ENCODE assay signal across 15 cellular contexts in the genomic region with DNA sequence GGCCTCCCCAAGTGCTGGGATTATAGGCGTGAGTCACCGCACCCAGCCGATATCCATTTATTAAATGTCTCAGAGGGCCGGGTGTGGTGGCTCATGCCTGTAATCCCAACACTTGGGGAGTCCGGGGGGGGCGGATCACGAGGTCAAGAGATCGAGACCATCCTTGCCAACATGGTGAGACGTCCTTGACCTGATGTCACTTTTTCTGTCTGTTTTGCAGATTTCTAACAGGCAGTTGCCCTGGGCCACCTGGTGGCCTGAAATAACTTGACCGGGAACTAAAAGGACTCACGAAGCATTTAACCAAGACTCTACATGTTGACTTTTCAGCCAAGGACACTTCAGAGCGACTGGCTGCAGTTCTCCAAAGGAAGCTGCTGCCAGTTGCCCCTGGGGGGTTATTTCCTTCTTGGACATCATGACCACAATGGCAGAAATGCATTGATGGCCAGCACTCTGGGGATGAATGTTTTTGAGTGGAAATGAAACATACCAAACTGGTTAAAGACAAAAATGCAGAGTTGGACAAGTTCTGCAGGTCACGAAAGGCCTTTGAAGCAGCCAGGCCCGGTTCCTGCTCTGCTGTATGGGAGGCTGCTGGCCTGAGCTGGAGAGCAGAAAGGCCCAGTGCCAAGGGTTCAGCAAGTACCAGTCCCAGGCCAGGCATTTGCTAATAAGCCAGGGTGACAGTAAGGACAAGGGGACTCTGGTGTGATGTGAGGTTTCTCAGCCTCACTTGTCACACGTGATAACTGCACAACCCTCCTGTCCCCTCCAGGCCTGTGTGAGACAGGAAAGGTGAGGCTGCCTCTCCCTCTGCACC. TPM values are rescaled to one million over a fixed set of nuclear protein-coding genes. Genes with fewer than 3 reads are reported as not detected.
DNase-seq lines count a peak whose midpoint lies in the region; ATAC-seq and TF ChIP-seq lines count a peak whose summit lies in the region.
"Had no signal": no experiment of that assay in that cellular context is flagged by ENCODE, and none has a peak within 500 bp of the region (broad histone marks: within the 10 kb centered on the region; RNA-seq: fewer than 3 reads in every experiment).

No MANE protein-coding gene starts in this region.

- H3K27me3 ChIP-seq in left lung (no peaks in the 10 kb centered on the region), upper lobe of right lung (no peaks in the 10 kb centered on the region)

- no peaks in the 10 kb centered on the region for H3K9me3 ChIP-seq in left lung
- H3K9me3 ChIP-seq in upper lobe of right lung, result no peaks in the 10 kb centered on the region

- TF ChIP-seq CTCF in cardiac fibroblast (IDR thresholded peaks at IDR 0.05; ENCODE audit: low read depth, low read length) (peak; percentile 13), left lung (IDR thresholded peaks at IDR 0.05) (no peak), upper lobe of right lung (IDR thresholded peaks at IDR 0.05) (peak; percentile 18)

- no peaks in the 10 kb centered on the region for H3K36me3 ChIP-seq in left lung
- H3K36me3 ChIP-seq in upper lobe of right lung, result no peaks in the 10 kb centered on the region

- intact Hi-C loops in Right ventricle myocardium superior (cut with DNase I) (no loop called here), cardiac septum (cut with DNase I) (no loop called here), left lung (cut with DNase I) (no loop called here), upper lobe of right lung (cut with DNase I) (no loop called here)

- H3K27ac ChIP-seq in left lung (no peak overlapping the region), upper lobe of right lung (peak overlapping the region; percentile 26)

- H3K4me3 ChIP-seq in cardiac fibroblast (replicated peaks in 1 of 2; ENCODE audit: low read depth in 2 of 2, low read length in 2 of 2) (no peak overlapping the region), left lung (no peak overlapping the region), upper lobe of right lung (no peak overlapping the region)

- H3K4me1 ChIP-seq in left lung (no peaks in the 10 kb centered on the region), upper lobe of right lung (no peaks in the 10 kb centered on the region)

- no peak for DNase-seq in Right ventricle myocardium superior
- no peak for DNase-seq in cardiac septum (ENCODE audit: low spot score)
- DNase-seq in cardiac fibroblast (ENCODE audit: low read depth in 2 of 2), result no peak
- DNase-seq in left lung, result peak in 1 of 2 donors; percentile 43
- no peak for DNase-seq in upper lobe of right lung
- DNase-seq in activated T-cell treated with anti-CD3 and anti-CD28 coated beads, Interleukin-2, amount 50 U/mL, for 1 hour, result no peak
- no peak for DNase-seq in iPS-NIHi11 (ENCODE audit: low spot score)
- DNase-seq: activated CD4-positive, CD25-positive, alpha-beta regulatory T cell treated with anti-CD3 and anti-CD28 coated beads, Interleukin-2, amount 50 U/mL, for 72 hours; DMS 273 treated with DMSO at 0.1 percent for 48 hours; GOT3; NCI-H510A; stimulated activated CD4-positive, alpha-beta T cell treated with anti-CD3 and anti-CD28 coated beads, Interleukin-2, amount 100 ng/mL, for 48 hours; stimulated activated naive B cell treated with anti-CD40 and anti-IgM and Interleukin-4, amounts not matched to agents 10 μg/mL and 1 μg/mL and 100 μg/mL, for 72 hours had no signal

- peak; percentile 91 for ATAC-seq in Right ventricle myocardium superior (ENCODE audit: poor library complexity)
- ATAC-seq in left lung, result peak; percentile 91
- ATAC-seq in upper lobe of right lung, result peak; percentile 80
- ATAC-seq in GM21619 (IDR thresholded peaks at IDR 0.05; ENCODE audit: unreplicated experiment), result no peak
- ATAC-seq: stimulated activated naive B cell treated with anti-CD40 and anti-IgM and Interleukin-4, amounts not matched to agents 10 μg/mL and 1 μg/mL and 100 μg/mL, for 72 hours had no signal

RNA-seq across cellular contexts. Expression of gene ZNF837, which starts 8.3 kb away (rescaled TPM):
- total RNA-seq in Right ventricle myocardium superior (0.13 TPM), cardiac septum (0.54 TPM), left lung (1 to 10 TPM; 1.7 to 2.1 TPM), upper lobe of right lung (1.6 TPM)

RNA-seq across cellular contexts. Expression of gene ZNF497, which starts 10.0 kb away (rescaled TPM):
- total RNA-seq in Right ventricle myocardium superior (0.30 TPM), cardiac septum (0.40 TPM), left lung (1 to 10 TPM in 1 of 2 donors, under 1 TPM in 1; 0.76 to 1.2 TPM), upper lobe of right lung (1.4 TPM)

RNA-seq across cellular contexts. Expression of gene RPS5, which starts 14.5 kb away (rescaled TPM):
- total RNA-seq in Right ventricle myocardium superior (481 TPM), cardiac septum (394 TPM), left lung (1,000 to 10,000 TPM in 1 of 2 donors, 100 to 1,000 TPM in 1; 842 to 1,045 TPM), upper lobe of right lung (721 TPM)

RNA-seq across cellular contexts. Expression of gene A1BG, which starts 19.2 kb away (rescaled TPM):
- total RNA-seq in Right ventricle myocardium superior (4.1 TPM), cardiac septum (5.2 TPM), left lung (10 to 100 TPM in 1 of 2 donors, 1 to 10 TPM in 1; 9.8 to 10.2 TPM), upper lobe of right lung (12.7 TPM)

RNA-seq across cellular contexts. Expression of gene RNF225, which starts 22.9 kb away (rescaled TPM):
- total RNA-seq in Right ventricle myocardium superior, result not detected
- total RNA-seq in cardiac septum, result not detected
- 1 to 10 TPM; 1.9 to 3.2 TPM for total RNA-seq in left lung
- 0.55 TPM for total RNA-seq in upper lobe of right lung
- total RNA-seq: pulmonary artery endothelial cell had no signal

Comparison
In these comparisons a context has a peak if more than half of its experiments do, and no peak if none do; other contexts are left out.
1. CTCF ChIP-seq: peak in cardiac fibroblast (single experiment) and upper lobe of right lung (single experiment); none in left lung (0 of 2).